In genomic region chr2:197297772-197298318, GRCh38 we compare ENCODE assay signal across 9 cellular contexts. TPM values are rescaled to one million over a fixed set of nuclear protein-coding genes. Genes with fewer than 3 reads are reported as not detected.
DNase-seq lines count a peak whose midpoint lies in the region; ATAC-seq, FAIRE-seq and TF ChIP-seq lines count a peak whose summit lies in the region.
"Had no signal": no experiment of that assay in that cellular context is flagged by ENCODE, and none has a peak within 500 bp of the region (broad histone marks: within the 10 kb centered on the region; RNA-seq: fewer than 3 reads in every experiment).

No MANE protein-coding gene starts in this region.

- SMC1A ChIA-PET in GM12878 (lab: Charles Lee; ENCODE audit: uncharacterized antibody, unreplicated experiment) = interaction anchor here (1.2 to 20.5 kb wide), 14 partner anchors 8 to 184 kb away, joined by 3 to 433 read pairs (median 8); no protein-coding TSS in a partner anchor

- peak overlapping the region; percentile 74 for H3K4me3 Mint-ChIP-seq in activated T-cell treated with anti-CD3 and anti-CD28 coated beads, Interleukin-2, amount 50 U/mL, for 24 hours
- no peak overlapping the region for H3K4me3 Mint-ChIP-seq in chondrocyte (ENCODE audit: unreplicated experiment)
- H3K4me3 Mint-ChIP-seq: neural crest cell had no signal

- no peak overlapping the region for H2AFZ ChIP-seq in GM12878 (ENCODE audit: control insufficient read depth, low read depth, low read length)

- no peaks in the 10 kb centered on the region for H3K9me3 Mint-ChIP-seq in activated T-cell treated with anti-CD3 and anti-CD28 coated beads, Interleukin-2, amount 50 U/mL, for 24 hours
- H3K9me3 Mint-ChIP-seq in chondrocyte (ENCODE audit: low read depth) = no peaks in the 10 kb centered on the region

- ATAC-seq in HG03378 (IDR thresholded peaks at IDR 0.05; ENCODE audit: unreplicated experiment) (peak; percentile 36), GM12878 (peak; percentile 59), GM21423 (IDR thresholded peaks at IDR 0.05; ENCODE audit: unreplicated experiment) (no peak)

- H3K36me3 ChIP-seq in GM12878 (ENCODE audit: control insufficient read depth in 2 of 2, insufficient read depth in 2 of 2, low read length in 1 of 2) (peaks cover 0 to 4% of the 10 kb centered on the region in 2 experiments; a peak in 1 of 4 replicates), thymus (ENCODE audit: control insufficient read depth, insufficient read depth) (peaks cover 8% of the 10 kb centered on the region)

- FAIRE-seq in GM12878 (lab: Jason Lieb, UNC) = no peak

- RAD21 ChIA-PET in GM12878 (lab: Charles Lee; ENCODE audit: unreplicated experiment) = interaction anchor here (1.0 to 20.1 kb wide), 13 partner anchors 8 to 152 kb away, joined by 3 to 408 read pairs (median 4); partner anchors contain the start of gene ANKRD44

- peak overlapping the region; percentile 77 for H3K4me2 ChIP-seq in GM12878 (ENCODE audit: control insufficient read depth, insufficient read depth)

- no peak for TF ChIP-seq RAD21 in GM12878 (IDR thresholded peaks at IDR 0.05; ENCODE audit: insufficient read depth, low read depth, low read length)

- H3K4me1 ChIP-seq in GM12878 (ENCODE audit: control insufficient read depth, insufficient read depth, low read length) (peaks cover 77% of the 10 kb centered on the region), thymus (ENCODE audit: control insufficient read depth, insufficient read depth, low read length) (peaks cover 43% of the 10 kb centered on the region)

- WGBS in GM12878 (ENCODE audit: insufficient coverage, insufficient replicate concordance, low lambda C conversion rate, missing lambda C conversion rate) = 3% methylated on average over 4 of the region's 4 CpGs
- WGBS in thymus = 87% methylated on average over 4 of the region's 4 CpGs

- in situ Hi-C loops in GM12878 (cut with MboI) = no loop called here

- TF ChIP-seq EP300 in GM12878 (IDR thresholded peaks at IDR 0.05; ENCODE audit: borderline replicate concordance in 1 of 2, control insufficient read depth in 1 of 2, low read depth in 2 of 2, low read length in 2 of 2) = no peak

- intact Hi-C loops in GM12878 (cut with micrococcal nuclease; ENCODE audit: unreplicated experiment) = no loop called here

- peak overlapping the region; percentile 95 for H3K27ac ChIP-seq in GM12878 (ENCODE audit: control insufficient read depth, insufficient read depth)
- H3K27ac ChIP-seq in thymus (ENCODE audit: low read depth) = peak overlapping the region; percentile 72

- peaks cover 99% of the 10 kb centered on the region for H3K4me1 Mint-ChIP-seq in activated T-cell treated with anti-CD3 and anti-CD28 coated beads, Interleukin-2, amount 50 U/mL, for 24 hours (ENCODE audit: low read depth)
- peaks cover 19% of the 10 kb centered on the region for H3K4me1 Mint-ChIP-seq in chondrocyte (ENCODE audit: low read depth)

- no peak for TF ChIP-seq POLR2A in GM12878 (IDR thresholded peaks at IDR 0.05; ENCODE audit: low read depth, low read length)

- no peaks in the 10 kb centered on the region for H3K27me3 Mint-ChIP-seq in activated T-cell treated with anti-CD3 and anti-CD28 coated beads, Interleukin-2, amount 50 U/mL, for 24 hours
- no peaks in the 10 kb centered on the region for H3K27me3 Mint-ChIP-seq in chondrocyte (ENCODE audit: low read depth)

- no peaks in the 10 kb centered on the region; the same call in 1 of the 3 replicates for H3K9me3 ChIP-seq in GM12878 (replicated peaks; ENCODE audit: control insufficient read depth, insufficient read depth, low read length)
- no peaks in the 10 kb centered on the region for H3K9me3 ChIP-seq in thymus (ENCODE audit: control insufficient read depth)

- BruUV-seq in GM12878 (replicated peaks; lab: Mats Ljungman, UMichigan) = no TSS peak

- CTCF ChIA-PET in GM12878 (lab: Yijun Ruan, JAX) = interaction anchor here (1.0 to 6.1 kb wide), 6 partner anchors 8 to 103 kb away, joined by 3 to 94 read pairs (median 4); no protein-coding TSS in a partner anchor

- H3K27ac Mint-ChIP-seq in activated T-cell treated with anti-CD3 and anti-CD28 coated beads, Interleukin-2, amount 50 U/mL, for 24 hours = peak overlapping the region; percentile 99
- no peak overlapping the region for H3K27ac Mint-ChIP-seq in chondrocyte (ENCODE audit: unreplicated experiment)

- no peaks in the 10 kb centered on the region for H3K27me3 ChIP-seq in GM12878 (replicated peaks in 1 of 2; ENCODE audit: control insufficient read depth in 2 of 2, insufficient read depth in 2 of 2, low read length in 1 of 2)
- H3K27me3 ChIP-seq in thymus (ENCODE audit: control insufficient read depth, insufficient read depth) = no peaks in the 10 kb centered on the region

- H3K79me2 ChIP-seq in GM12878 (ENCODE audit: control insufficient read depth, insufficient read depth, low read length) = peaks cover 100% of the 10 kb centered on the region

- no peak for DNase-seq in activated T-cell treated with anti-CD3 and anti-CD28 coated beads, Interleukin-2, amount 50 U/mL, for 24 hours
- no peak for DNase-seq in activated T-cell treated with anti-CD3 and anti-CD28 coated beads, Interleukin-2, amount 50 U/mL, for 1 hour
- DNase-seq in GM12878 (ENCODE audit: low read depth, low spot score) (no peak), chondrocyte (ENCODE audit: low spot score) (no peak), cortex of kidney (lab: John Stamatoyannopoulos, UW) (no peak)

- no peaks in the 10 kb centered on the region for H4K20me1 ChIP-seq in GM12878 (ENCODE audit: control insufficient read depth, insufficient read depth)

- 0 out of 2 replicates have a peak overlapping the region, but pooled peaks have one; percentile 46 for H3K9ac ChIP-seq in GM12878 (ENCODE audit: control insufficient read depth, insufficient read depth, low read length)

- TF ChIP-seq CTCF in GM12878 (IDR thresholded peaks at IDR 0.05 in 2 of 3, conservative IDR thresholded peaks at IDR 0.05 in 1 of 3; ENCODE audit: control insufficient read depth in 2 of 3, extremely low read depth in 1 of 3, insufficient read depth in 1 of 3, low read depth in 3 of 3, low read length in 3 of 3) (no peak), chondrocyte (IDR thresholded peaks at IDR 0.05) (no peak)

- POLR2A ChIA-PET in GM12878 (lab: Charles Lee) = interaction anchor here (0.7 to 7.2 kb wide), 12 partner anchors 8 to 100 kb away, joined by 3 to 139 read pairs (median 4); partner anchors contain the start of gene ANKRD44

- H3K36me3 Mint-ChIP-seq in activated T-cell treated with anti-CD3 and anti-CD28 coated beads, Interleukin-2, amount 50 U/mL, for 24 hours (ENCODE audit: low read depth) = peaks cover 76% of the 10 kb centered on the region
- peaks cover 5% of the 10 kb centered on the region for H3K36me3 Mint-ChIP-seq in chondrocyte (ENCODE audit: low read depth)

- H3K4me3 ChIP-seq in GM12878 (peak overlapping the region; percentile 56; the same call in 1 of the 2 replicates), thymus (ENCODE audit: low read length) (no peak overlapping the region)

TF ChIP-seq in GM12878, 131 proteins besides CTCF, POLR2A, EP300 and RAD21 (continues in another document):
- TF ChIP-seq STAT1 (conservative IDR thresholded peaks at IDR 0.05) = no peak
- TF ChIP-seq TAF1 (IDR thresholded peaks at IDR 0.05; ENCODE audit: borderline replicate concordance, low read depth, low read length) = no peak
- peak; percentile 11; the same call in 1 of the 2 replicates for TF ChIP-seq ZBED1 (IDR thresholded peaks at IDR 0.05; ENCODE audit: borderline replicate concordance)
- no peak for TF ChIP-seq BCL3 (IDR thresholded peaks at IDR 0.05; ENCODE audit: borderline replicate concordance, insufficient read depth, low read depth, low read length, poor library complexity, severe bottlenecking)
- no peak for TF ChIP-seq SP1 (IDR thresholded peaks at IDR 0.05; ENCODE audit: low read depth, low read length)
- no peak for TF ChIP-seq KDM1A (IDR thresholded peaks at IDR 0.05; ENCODE audit: borderline replicate concordance)
- peak; percentile 58 for TF ChIP-seq ATF7 (IDR thresholded peaks at IDR 0.05; ENCODE audit: low read depth)
- no peak for TF ChIP-seq BCL11A (IDR thresholded peaks at IDR 0.05; ENCODE audit: low read depth, low read length)
- peak; percentile 34; the same call in 1 of the 2 replicates for TF ChIP-seq YY1 (IDR thresholded peaks at IDR 0.05; ENCODE audit: low read depth, low read length)
- no peak for TF ChIP-seq CREB1 (IDR thresholded peaks at IDR 0.05; ENCODE audit: low read depth)
- TF ChIP-seq SMAD1 (IDR thresholded peaks at IDR 0.05; ENCODE audit: low read depth, partially characterized antibody) = no peak
- peak in 1 of 2 experiments; percentile 23; a peak in 1 of 4 replicates for TF ChIP-seq BHLHE40 (IDR thresholded peaks at IDR 0.05; ENCODE audit: borderline replicate concordance in 1 of 2, low read depth in 2 of 2, low read length in 1 of 2)
- peak; percentile 37; the same call in 1 of the 2 replicates for TF ChIP-seq RUNX3 (IDR thresholded peaks at IDR 0.05; ENCODE audit: low read length)

RNA-seq across cellular contexts. Expression of gene ANKRD44, which starts 12.7 kb away (rescaled TPM):
- total RNA-seq in GM12878 (2013; cell fraction: nucleolus; rRNA removed) = 363 and 399 TPM in 2 replicates
- total RNA-seq in GM12878 (2014; rRNA removed) = 63.7 and 65.1 TPM in 2 replicates
- total RNA-seq in GM12878 (2014; rRNA removed; fragmentation: Illumina TruSeq; extraction: Trizol) = 62.5 and 68.9 TPM in 2 replicates
- 93.8 and 96.3 TPM in 2 replicates for total RNA-seq in GM12878 (2021)
- polyA plus RNA-seq in GM12878 (2011; ENCODE audit: low read depth) = 31.8 TPM
- 96.4 and 99.1 TPM in 2 replicates for polyA plus RNA-seq in GM12878 (2011; rRNA removed)
- 228 and 306 TPM in 2 replicates for polyA plus RNA-seq in GM12878 (2011; cell fraction: cytosol; rRNA removed)
- polyA plus RNA-seq in GM12878 (2011; cell fraction: nucleus; rRNA removed) = 142 and 279 TPM in 2 replicates
- 26.9 and 39.0 TPM in 2 replicates for polyA plus RNA-seq in GM12878 (2012)
- polyA plus RNA-seq in GM12878 (2014; fragmentation: Illumina TruSeq; extraction: Trizol) = 88.5 and 110 TPM in 2 replicates
- polyA plus RNA-seq in GM12878 (2014; fragmentation: Nextera tagmentation; extraction: Ambion mirVana) = 10 to 100 TPM; 19.1 to 29.1 TPM
- polyA plus RNA-seq in GM12878 (2014; rRNA removed) = 41.8 and 56.8 TPM in 2 replicates
- 10 to 100 TPM; 34.8 to 38.6 TPM for polyA plus RNA-seq in GM12878 (2016; fragmentation: Nextera tagmentation; extraction: Ambion mirVana)
- 511 and 573 TPM in 2 replicates for polyA minus RNA-seq in GM12878 (2011; rRNA and poly(A)+ RNA removed)
- 75.6 and 115 TPM in 2 replicates for polyA minus RNA-seq in GM12878 (2011; cell fraction: cytosol; rRNA and poly(A)+ RNA removed)
- 178 and 239 TPM in 2 replicates for polyA minus RNA-seq in GM12878 (2011; cell fraction: nucleus; rRNA and poly(A)+ RNA removed)
- polyA plus RNA-seq in thymus = 25.2 TPM
- total RNA-seq in chondrocyte = 21.4 to 45.8 TPM (median 26.1 TPM) in 3 replicates
